Comparison of ENCODE assay signal across 17 cellular contexts in the genomic region with DNA sequence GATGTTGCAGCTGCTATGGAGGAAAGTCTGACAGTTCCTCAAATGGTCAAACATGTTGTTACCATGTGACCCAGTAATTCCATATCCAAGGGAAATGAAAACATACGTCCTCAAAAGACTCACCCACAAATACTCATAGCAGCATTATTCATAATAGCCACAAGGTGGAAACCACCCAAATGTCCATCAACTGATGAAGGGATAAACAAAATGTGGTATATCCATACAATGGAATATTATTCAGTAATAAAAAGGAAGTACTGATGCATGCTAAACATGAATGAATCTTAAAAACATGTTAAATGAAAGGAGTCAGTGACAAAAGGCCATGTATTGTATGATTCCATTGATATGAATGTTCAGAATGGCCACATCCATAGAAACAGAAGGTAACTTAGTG.
A peak's percentile ranks its signal among the peaks of the same experiment; 100 is the strongest.
DNase-seq lines count a peak whose midpoint lies in the region; ATAC-seq and TF ChIP-seq lines count a peak whose summit lies in the region.
"Had no signal": no experiment of that assay in that cellular context is flagged by ENCODE, and none has a peak within 500 bp of the region (broad histone marks: within the 10 kb centered on the region; RNA-seq: fewer than 3 reads in every experiment).

No MANE protein-coding gene starts in this region.

- no peaks in the 10 kb centered on the region for H3K27me3 ChIP-seq in HCT116 (ENCODE audit: insufficient read depth, low read length)
- H3K27me3 ChIP-seq: Peyer's patch had no signal

- H3K36me3 Mint-ChIP-seq in endothelial cell (ENCODE audit: low read depth, unreplicated experiment), result no peaks in the 10 kb centered on the region

- peaks cover 0 to 6% of the 10 kb centered on the region in 2 experiments; a peak in 1 of 4 replicates for H3K9me3 ChIP-seq in HCT116 (ENCODE audit: control insufficient read depth in 1 of 2, insufficient read depth in 1 of 2, low read depth in 1 of 2, low read length in 2 of 2)
- H3K9me3 ChIP-seq: Peyer's patch had no signal

- peak; percentile 30 for DNase-seq in DMS53 (lab: John Stamatoyannopoulos, UW)
- no peak for DNase-seq in DMS53 treated with DMSO at 0.1 percent for 48 hours (lab: John Stamatoyannopoulos, UW; ENCODE audit: unreplicated experiment)
- no peak for DNase-seq in HCT116 (ENCODE audit: low read depth, low spot score)
- no peak for DNase-seq in endothelial cell (ENCODE audit: low spot score)
- DNase-seq in NCI-H748 treated with DMSO at 0.1 percent for 48 hours (lab: John Stamatoyannopoulos, UW), result no peak
- no peak for DNase-seq in NK-92 (lab: John Stamatoyannopoulos, UW; ENCODE audit: unreplicated experiment)
- DNase-seq: CD4-positive, alpha-beta memory T cell; NCI-H1048; NCI-H1436 treated with DMSO at 0.1 percent for 48 hours; NCI-H2029 treated with DMSO at 0.1 percent for 48 hours; NCI-H2171 treated with DMSO at 0.1 percent for 48 hours; Right ventricle myocardium superior had no signal

- no peaks in the 10 kb centered on the region for H4K20me1 ChIP-seq in HCT116 (ENCODE audit: insufficient read depth)

- no peaks in the 10 kb centered on the region for H3K79me2 ChIP-seq in HCT116 (ENCODE audit: insufficient read depth, low read length)

- POLR2A ChIA-PET in HCT116 (lab: Charles Lee), result no interaction called here

- no peak overlapping the region for H3K4me3 Mint-ChIP-seq in endothelial cell (ENCODE audit: unreplicated experiment)
- H3K4me3 Mint-ChIP-seq: B cell; CD4-positive, alpha-beta memory T cell had no signal

- no peak overlapping the region for H2AFZ ChIP-seq in HCT116 (ENCODE audit: low read depth, low read length, poor library complexity, severe bottlenecking)

- TF ChIP-seq CTCF in HCT116 (IDR thresholded peaks at IDR 0.05 in 2 of 3, conservative IDR thresholded peaks at IDR 0.05 in 1 of 3; ENCODE audit: borderline replicate concordance in 1 of 3, insufficient read depth in 1 of 3, low read depth in 2 of 3, low read length in 2 of 3) (peak in 2 of 3 experiments; percentile 12 to 39; a peak in 3 of 6 replicates), endothelial cell (IDR thresholded peaks at IDR 0.05; ENCODE audit: unreplicated experiment) (peak; percentile 37)

- no peak overlapping the region for H3K4me2 ChIP-seq in HCT116 (ENCODE audit: low read length)

- intact Hi-C loops in HCT116 (cut with micrococcal nuclease), result no loop called here

- peaks cover 21% of the 10 kb centered on the region for H3K4me1 Mint-ChIP-seq in endothelial cell (ENCODE audit: unreplicated experiment)

- no peak overlapping the region for H3K9ac ChIP-seq in HCT116 (ENCODE audit: low read length)

- H3K9me2 ChIP-seq in HCT116 (ENCODE audit: insufficient read depth), result no peaks in the 10 kb centered on the region

- no TSS peak for BruUV-seq in HCT116 (replicated peaks; lab: Mats Ljungman, UMichigan)

- TF ChIP-seq POLR2A in HCT116 (IDR thresholded peaks at IDR 0.05; ENCODE audit: borderline replicate concordance, extremely low read depth, insufficient read depth, insufficient read length), result no peak

- no peaks in the 10 kb centered on the region for H3K9me3 Mint-ChIP-seq in endothelial cell (ENCODE audit: unreplicated experiment)

- peaks cover 2% of the 10 kb centered on the region for H3K27me3 Mint-ChIP-seq in endothelial cell (ENCODE audit: unreplicated experiment)
- H3K27me3 Mint-ChIP-seq: B cell; CD4-positive, alpha-beta memory T cell had no signal

- RAD21 ChIA-PET in HCT116 (lab: Charles Lee; ENCODE audit: low non-redundant PET in 1 of 2, low total read pairs in 2 of 2, uncharacterized antibody in 2 of 2, unreplicated experiment in 2 of 2), result no interaction called here

- no peak for TF ChIP-seq RAD21 in HCT116 (IDR thresholded peaks at IDR 0.05; ENCODE audit: low read depth)

- peaks cover 14 to 15% of the 10 kb centered on the region in 2 experiments for H3K4me1 ChIP-seq in HCT116 (ENCODE audit: control insufficient read depth in 1 of 2, insufficient read depth in 2 of 2, low read length in 2 of 2)

- no peaks in the 10 kb centered on the region for H3K36me3 ChIP-seq in HCT116 (ENCODE audit: control insufficient read depth in 1 of 2, insufficient read depth in 2 of 2, low read length in 2 of 2)
- H3K36me3 ChIP-seq: Peyer's patch had no signal

- CTCF ChIA-PET in HCT116 (lab: Charles Lee), result interaction anchor here (1.1 kb wide), 1 partner anchor 42 kb away, joined by 3 read pairs; no protein-coding TSS in a partner anchor

- no peak for ATAC-seq in HCT116
- ATAC-seq in SK-N-SH treated with all-trans-retinoic acid at 6 μM for 48 hours, result no peak
- ATAC-seq in HG03378 (IDR thresholded peaks at IDR 0.05; ENCODE audit: unreplicated experiment), result no peak

- no peak overlapping the region for H3K27ac ChIP-seq in HCT116 (ENCODE audit: low read depth, low read length)
- H3K27ac ChIP-seq: 22Rv1, Peyer's patch had no signal

- H3K27ac Mint-ChIP-seq in endothelial cell (ENCODE audit: unreplicated experiment), result no peak overlapping the region
- H3K27ac Mint-ChIP-seq: B cell had no signal

- no peak overlapping the region for H3K4me3 ChIP-seq in HCT116 (replicated peaks in 1 of 2; ENCODE audit: low read depth in 1 of 2, low read length in 2 of 2)
- H3K4me3 ChIP-seq: Peyer's patch had no signal

TF ChIP-seq in HCT116, 20 proteins besides CTCF, POLR2A, EP300 and RAD21 (continues in another document):
- no peak for TF ChIP-seq ZFX (IDR thresholded peaks at IDR 0.05)
- no peak for TF ChIP-seq SP1 (IDR thresholded peaks at IDR 0.05; ENCODE audit: low read depth)
- TF ChIP-seq, protein P1, sequence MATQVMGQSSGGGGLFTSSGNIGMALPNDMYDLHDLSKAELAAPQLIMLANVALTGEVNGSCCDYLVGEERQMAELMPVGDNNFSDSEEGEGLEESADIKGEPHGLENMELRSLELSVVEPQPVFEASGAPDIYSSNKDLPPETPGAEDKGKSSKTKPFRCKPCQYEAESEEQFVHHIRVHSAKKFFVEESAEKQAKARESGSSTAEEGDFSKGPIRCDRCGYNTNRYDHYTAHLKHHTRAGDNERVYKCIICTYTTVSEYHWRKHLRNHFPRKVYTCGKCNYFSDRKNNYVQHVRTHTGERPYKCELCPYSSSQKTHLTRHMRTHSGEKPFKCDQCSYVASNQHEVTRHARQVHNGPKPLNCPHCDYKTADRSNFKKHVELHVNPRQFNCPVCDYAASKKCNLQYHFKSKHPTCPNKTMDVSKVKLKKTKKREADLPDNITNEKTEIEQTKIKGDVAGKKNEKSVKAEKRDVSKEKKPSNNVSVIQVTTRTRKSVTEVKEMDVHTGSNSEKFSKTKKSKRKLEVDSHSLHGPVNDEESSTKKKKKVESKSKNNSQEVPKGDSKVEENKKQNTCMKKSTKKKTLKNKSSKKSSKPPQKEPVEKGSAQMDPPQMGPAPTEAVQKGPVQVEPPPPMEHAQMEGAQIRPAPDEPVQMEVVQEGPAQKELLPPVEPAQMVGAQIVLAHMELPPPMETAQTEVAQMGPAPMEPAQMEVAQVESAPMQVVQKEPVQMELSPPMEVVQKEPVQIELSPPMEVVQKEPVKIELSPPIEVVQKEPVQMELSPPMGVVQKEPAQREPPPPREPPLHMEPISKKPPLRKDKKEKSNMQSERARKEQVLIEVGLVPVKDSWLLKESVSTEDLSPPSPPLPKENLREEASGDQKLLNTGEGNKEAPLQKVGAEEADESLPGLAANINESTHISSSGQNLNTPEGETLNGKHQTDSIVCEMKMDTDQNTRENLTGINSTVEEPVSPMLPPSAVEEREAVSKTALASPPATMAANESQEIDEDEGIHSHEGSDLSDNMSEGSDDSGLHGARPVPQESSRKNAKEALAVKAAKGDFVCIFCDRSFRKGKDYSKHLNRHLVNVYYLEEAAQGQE (IDR thresholded peaks at IDR 0.05; ENCODE audit: low read depth), result no peak
- no peak for TF ChIP-seq JUND (IDR thresholded peaks at IDR 0.05)
- TF ChIP-seq MAX (IDR thresholded peaks at IDR 0.05), result no peak
- TF ChIP-seq SIN3A (IDR thresholded peaks at IDR 0.05; ENCODE audit: low read depth), result no peak
- no peak for TF ChIP-seq EGR1 (IDR thresholded peaks at IDR 0.05; ENCODE audit: low read depth)

TF ChIP-seq in SK-N-SH treated with all-trans-retinoic acid at 6 μM for 48 hours, 23 proteins besides CTCF, POLR2A, EP300 and RAD21:
- peak; percentile 100 for TF ChIP-seq ZNF8 (CRISPR knock-in tag; IDR thresholded peaks at IDR 0.05)
- TF ChIP-seq ZC3H10 (CRISPR knock-in tag; IDR thresholded peaks at IDR 0.05), result no peak
- TF ChIP-seq ZFP30 (CRISPR knock-in tag; IDR thresholded peaks at IDR 0.05), result no peak
- TF ChIP-seq, protein P2, sequence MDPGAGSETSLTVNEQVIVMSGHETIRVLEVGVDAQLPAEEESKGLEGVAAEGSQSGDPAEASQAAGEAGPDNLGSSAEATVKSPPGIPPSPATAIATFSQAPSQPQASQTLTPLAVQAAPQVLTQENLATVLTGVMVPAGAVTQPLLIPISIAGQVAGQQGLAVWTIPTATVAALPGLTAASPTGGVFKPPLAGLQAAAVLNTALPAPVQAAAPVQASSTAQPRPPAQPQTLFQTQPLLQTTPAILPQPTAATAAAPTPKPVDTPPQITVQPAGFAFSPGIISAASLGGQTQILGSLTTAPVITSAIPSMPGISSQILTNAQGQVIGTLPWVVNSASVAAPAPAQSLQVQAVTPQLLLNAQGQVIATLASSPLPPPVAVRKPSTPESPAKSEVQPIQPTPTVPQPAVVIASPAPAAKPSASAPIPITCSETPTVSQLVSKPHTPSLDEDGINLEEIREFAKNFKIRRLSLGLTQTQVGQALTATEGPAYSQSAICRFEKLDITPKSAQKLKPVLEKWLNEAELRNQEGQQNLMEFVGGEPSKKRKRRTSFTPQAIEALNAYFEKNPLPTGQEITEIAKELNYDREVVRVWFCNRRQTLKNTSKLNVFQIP (CRISPR knock-in tag; IDR thresholded peaks at IDR 0.05; ENCODE audit: borderline replicate concordance, low read depth), result no peak
- TF ChIP-seq, protein P3, sequence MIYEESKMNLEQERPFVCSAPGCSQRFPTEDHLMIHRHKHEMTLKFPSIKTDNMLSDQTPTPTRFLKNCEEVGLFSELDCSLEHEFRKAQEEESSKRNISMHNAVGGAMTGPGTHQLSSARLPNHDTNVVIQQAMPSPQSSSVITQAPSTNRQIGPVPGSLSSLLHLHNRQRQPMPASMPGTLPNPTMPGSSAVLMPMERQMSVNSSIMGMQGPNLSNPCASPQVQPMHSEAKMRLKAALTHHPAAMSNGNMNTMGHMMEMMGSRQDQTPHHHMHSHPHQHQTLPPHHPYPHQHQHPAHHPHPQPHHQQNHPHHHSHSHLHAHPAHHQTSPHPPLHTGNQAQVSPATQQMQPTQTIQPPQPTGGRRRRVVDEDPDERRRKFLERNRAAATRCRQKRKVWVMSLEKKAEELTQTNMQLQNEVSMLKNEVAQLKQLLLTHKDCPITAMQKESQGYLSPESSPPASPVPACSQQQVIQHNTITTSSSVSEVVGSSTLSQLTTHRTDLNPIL (CRISPR knock-in tag; IDR thresholded peaks at IDR 0.05; ENCODE audit: low read depth), result no peak
- TF ChIP-seq PPARA (CRISPR knock-in tag; IDR thresholded peaks at IDR 0.05; ENCODE audit: borderline replicate concordance), result no peak
TF ChIP-seq in SK-N-SH treated with all-trans-retinoic acid at 6 μM for 48 hours: peak in this region for 1.
